In genomic region chr10:42523098-42523497, GRCh38 we compare ENCODE assay signal across 28 cellular contexts.
DNase-seq lines count a peak whose midpoint lies in the region; ATAC-seq, FAIRE-seq and TF ChIP-seq lines count a peak whose summit lies in the region.
"Had no signal": no experiment of that assay in that cellular context is flagged by ENCODE, and none has a peak within 500 bp of the region (broad histone marks: within the 10 kb centered on the region; RNA-seq: fewer than 3 reads in every experiment).

No MANE protein-coding gene starts in this region.

- BruUV-seq in HepG2 (replicated peaks; lab: Mats Ljungman, UMichigan) = no TSS peak
- no TSS peak for BruUV-seq in Calu3 (replicated peaks; lab: Mats Ljungman, UMichigan)

- peaks cover 61% of the 10 kb centered on the region for H3K36me3 Mint-ChIP-seq in endodermal cell (ENCODE audit: low read depth)
- H3K36me3 Mint-ChIP-seq in Calu3 (ENCODE audit: insufficient read depth, unreplicated experiment) = no peaks in the 10 kb centered on the region
- H3K36me3 Mint-ChIP-seq in CD8-positive, alpha-beta memory T cell = peaks cover 25 to 72% (median 62%) of the 10 kb centered on the region in 3 donors

- TF ChIP-seq EP300 in HepG2 (IDR thresholded peaks at IDR 0.05; ENCODE audit: low read depth in 2 of 2, low read length in 2 of 2) (no peak), HepG2 (CRISPR knock-in tag; IDR thresholded peaks at IDR 0.05; ENCODE audit: borderline replicate concordance) (no peak)

- DNase-seq in HepG2 (ENCODE audit: low spot score) (no peak), right lobe of liver (no peak), adipocyte (ENCODE audit: low read depth) (no peak), endodermal cell (no peak), osteoblast (ENCODE audit: insufficient read length, low spot score, missing footprints) (peak; percentile 13), right atrium auricular region (ENCODE audit: low spot score) (no peak), Calu3 (no peak)
- no peak for DNase-seq in CD8-positive, alpha-beta memory T cell
- DNase-seq: 8988T; ACHN; BE2C; C1 segment of cervical spinal cord; Caco-2; CD4-positive, alpha-beta memory T cell; CD4-positive, CD25-positive, alpha-beta regulatory T cell; DMS 273 treated with DMSO at 0.1 percent for 48 hours; DMS153; DMS53; DMS79; DND-41; EL; GDM1 had no signal

- TF ChIP-seq CTCF in HepG2 (CRISPR knock-in tag; IDR thresholded peaks at IDR 0.05) = no peak
- TF ChIP-seq CTCF in right lobe of liver (IDR thresholded peaks at IDR 0.05) = no peak
- no peak for TF ChIP-seq CTCF in endodermal cell (conservative IDR thresholded peaks at IDR 0.05)
- TF ChIP-seq CTCF in osteoblast (IDR thresholded peaks at IDR 0.05; ENCODE audit: extremely low read depth, low read depth, low read length) = no peak
- TF ChIP-seq CTCF in right atrium auricular region (IDR thresholded peaks at IDR 0.05) = no peak
- no peak for TF ChIP-seq CTCF in Calu3 (IDR thresholded peaks at IDR 0.05; ENCODE audit: unreplicated experiment)

- in situ Hi-C loops in HepG2 (cut with HindIII; ENCODE audit: extremely low pct_ligation_motif_present, low pct_unique_long_range_greater_than_20kb) = no loop called here

- H3K27ac Mint-ChIP-seq in endodermal cell (no peak overlapping the region), Calu3 (ENCODE audit: unreplicated experiment) (no peak overlapping the region)
- H3K27ac Mint-ChIP-seq in CD8-positive, alpha-beta memory T cell = no peak overlapping the region
- H3K27ac Mint-ChIP-seq: CD14-positive monocyte; CD4-positive, alpha-beta memory T cell; CD4-positive, CD25-positive, alpha-beta regulatory T cell had no signal

- H3K4me2 ChIP-seq in HepG2 (ENCODE audit: low read depth, low read length) = no peak overlapping the region
- no peak overlapping the region for H3K4me2 ChIP-seq in osteoblast (ENCODE audit: insufficient read depth, low read length)
- H3K4me2 ChIP-seq: BLaER1 had no signal

- H3K79me2 ChIP-seq in HepG2 (ENCODE audit: insufficient read depth, low read length) = no peaks in the 10 kb centered on the region
- H3K79me2 ChIP-seq in osteoblast (ENCODE audit: insufficient read depth, low read length) = no peaks in the 10 kb centered on the region

- H3K4me3 Mint-ChIP-seq in endodermal cell (no peak overlapping the region), Calu3 (ENCODE audit: low read depth, unreplicated experiment) (no peak overlapping the region)
- H3K4me3 Mint-ChIP-seq in CD8-positive, alpha-beta memory T cell = no peak overlapping the region
- H3K4me3 Mint-ChIP-seq: CD14-positive monocyte; CD4-positive, alpha-beta memory T cell had no signal

- no peak overlapping the region for H3K4me3 ChIP-seq in HepG2 (replicated peaks in 1 of 3; ENCODE audit: insufficient read depth in 1 of 3, low read depth in 2 of 3, low read length in 3 of 3)
- no peak overlapping the region for H3K4me3 ChIP-seq in right lobe of liver
- peak overlapping the region; percentile 43 for H3K4me3 ChIP-seq in adipocyte (ENCODE audit: low read length)
- H3K4me3 ChIP-seq in endodermal cell (ENCODE audit: low read length) = peak overlapping the region; percentile 56
- H3K4me3 ChIP-seq in osteoblast (ENCODE audit: insufficient read depth, low read length) = no peak overlapping the region
- H3K4me3 ChIP-seq in right atrium auricular region = no peak overlapping the region
- no peak overlapping the region for H3K4me3 ChIP-seq in CD8-positive, alpha-beta memory T cell (ENCODE audit: low read length)
- H3K4me3 ChIP-seq: GM12878 had no signal

- H3K36me3 ChIP-seq in HepG2 (replicated peaks in 1 of 2; ENCODE audit: control insufficient read depth in 1 of 2, insufficient read depth in 2 of 2, low read length in 2 of 2) = peaks cover 6 to 39% of the 10 kb centered on the region in 2 experiments; a peak in 4 of 5 replicates
- peaks cover 0 to 25% (median 0%) of the 10 kb centered on the region in 4 donors for H3K36me3 ChIP-seq in right lobe of liver
- peaks cover 57% of the 10 kb centered on the region for H3K36me3 ChIP-seq in adipocyte (ENCODE audit: control insufficient read depth, insufficient read depth, low read length, severe bottlenecking)
- H3K36me3 ChIP-seq in endodermal cell (ENCODE audit: control insufficient read depth, insufficient read depth, low read length) = peaks cover 42% of the 10 kb centered on the region
- H3K36me3 ChIP-seq in osteoblast (ENCODE audit: insufficient read depth, low read length) = peaks cover 19% of the 10 kb centered on the region
- H3K36me3 ChIP-seq in right atrium auricular region = peaks cover 59% of the 10 kb centered on the region
- peaks cover 26% of the 10 kb centered on the region for H3K36me3 ChIP-seq in CD8-positive, alpha-beta memory T cell (ENCODE audit: insufficient read depth, low read length)

- H3K9ac ChIP-seq in HepG2 (ENCODE audit: insufficient read depth, low read depth, low read length) (no peak overlapping the region), adipocyte (ENCODE audit: low read length) (no peak overlapping the region), endodermal cell (ENCODE audit: extremely low read depth, low read length, poor library complexity, severe bottlenecking) (no peak overlapping the region)
- H3K9ac ChIP-seq: BLaER1 had no signal

- no peaks in the 10 kb centered on the region for H4K20me1 ChIP-seq in HepG2 (ENCODE audit: insufficient read depth, low read length)
- no peaks in the 10 kb centered on the region for H4K20me1 ChIP-seq in osteoblast (ENCODE audit: insufficient read depth, low read length)
- H4K20me1 ChIP-seq: BLaER1 had no signal

- H3K9me3 Mint-ChIP-seq in endodermal cell (peaks cover 77% of the 10 kb centered on the region), Calu3 (ENCODE audit: low read depth, unreplicated experiment) (peaks cover 20% of the 10 kb centered on the region)
- peaks cover 41 to 79% (median 78%) of the 10 kb centered on the region in 5 donors for H3K9me3 Mint-ChIP-seq in CD8-positive, alpha-beta memory T cell

- H3K27me3 ChIP-seq in HepG2 (ENCODE audit: control insufficient read depth in 1 of 2, insufficient read depth in 2 of 2, low read length in 2 of 2) (no peaks in the 10 kb centered on the region), right lobe of liver (no peaks in the 10 kb centered on the region), adipocyte (replicated peaks; ENCODE audit: control insufficient read depth, insufficient read depth, low read length) (no peaks in the 10 kb centered on the region), endodermal cell (ENCODE audit: control insufficient read depth, insufficient read depth, low read length, poor library complexity, severe bottlenecking) (no peaks in the 10 kb centered on the region), osteoblast (ENCODE audit: insufficient read depth, low read length) (no peaks in the 10 kb centered on the region), right atrium auricular region (no peaks in the 10 kb centered on the region)
- no peaks in the 10 kb centered on the region for H3K27me3 ChIP-seq in CD8-positive, alpha-beta memory T cell (ENCODE audit: insufficient read depth, low read length, poor library complexity, severe bottlenecking)
- H3K27me3 ChIP-seq: BE2C, BLaER1 had no signal

- H3K27ac ChIP-seq in HepG2 (ENCODE audit: extremely low read length, insufficient read depth, low read length) = no peak overlapping the region
- H3K27ac ChIP-seq in right lobe of liver = no peak overlapping the region
- no peak overlapping the region for H3K27ac ChIP-seq in endodermal cell (ENCODE audit: low read depth, low read length)
- no peak overlapping the region for H3K27ac ChIP-seq in osteoblast (ENCODE audit: low read depth, low read length)
- H3K27ac ChIP-seq in right atrium auricular region = no peak overlapping the region
- no peak overlapping the region for H3K27ac ChIP-seq in CD8-positive, alpha-beta memory T cell (ENCODE audit: low read depth, low read length)
- H3K27ac ChIP-seq: BLaER1 had no signal

- 93% methylated on average over 2 of the region's 2 CpGs for WGBS in HepG2 (ENCODE audit: low lambda C conversion rate)
- WGBS in right lobe of liver (ENCODE audit: insufficient coverage, low coverage, low lambda C conversion rate, missing lambda C conversion rate) = 100% methylated on average over 2 of the region's 2 CpGs
- WGBS in endodermal cell (ENCODE audit: insufficient coverage in 1 of 2, insufficient read length in 1 of 2), 2 experiments = 88% methylated on average over 2 of the region's 2 CpGs; no CpG with 5 or more reads in 1 of the 2 experiments

- POLR2A ChIA-PET in HepG2 (lab: Yijun Ruan, JAX) = no interaction called here
- POLR2A ChIA-PET in CD8-positive, alpha-beta memory T cell (lab: Charles Lee) = no interaction called here

- no peak for FAIRE-seq in HepG2 (lab: Jason Lieb, UNC)
- FAIRE-seq: A204.1, GM12892, GM18507 had no signal

- TF ChIP-seq POLR2A in HepG2 (IDR thresholded peaks at IDR 0.05; ENCODE audit: insufficient read depth in 1 of 2, low read depth in 2 of 2, low read length in 2 of 2) (no peak), right lobe of liver (IDR thresholded peaks at IDR 0.05) (no peak)

- peaks cover 12% of the 10 kb centered on the region; the same call in 1 of the 2 replicates for H3K9me3 ChIP-seq in HepG2 (ENCODE audit: low read length)
- peaks cover 3 to 41% (median 23%) of the 10 kb centered on the region in 4 donors for H3K9me3 ChIP-seq in right lobe of liver
- peaks cover 76% of the 10 kb centered on the region for H3K9me3 ChIP-seq in adipocyte (ENCODE audit: control insufficient read depth, low read length)
- H3K9me3 ChIP-seq in endodermal cell (ENCODE audit: control insufficient read depth, low read length) = peaks cover 73% of the 10 kb centered on the region
- peaks cover 20% of the 10 kb centered on the region for H3K9me3 ChIP-seq in osteoblast (ENCODE audit: low read depth, low read length)
- peaks cover 35 to 84% of the 10 kb centered on the region in 2 donors for H3K9me3 ChIP-seq in right atrium auricular region
- H3K9me3 ChIP-seq in CD8-positive, alpha-beta memory T cell (ENCODE audit: low read length) = peaks cover 44% of the 10 kb centered on the region
- H3K9me3 ChIP-seq: BE2C had no signal

- CTCF ChIA-PET in HepG2 (lab: Yijun Ruan, JAX; ENCODE audit: low intra/inter-chr PET ratio, low total read pairs) = no interaction called here
- CTCF ChIA-PET in Calu3 (lab: Charles Lee) = no interaction called here
- CTCF ChIA-PET in CD8-positive, alpha-beta memory T cell (lab: Charles Lee) = no interaction called here

- intact Hi-C loops in HepG2 (cut with micrococcal nuclease; ENCODE audit: unreplicated experiment) = no loop called here
- intact Hi-C loops in right lobe of liver (cut with DNase I) = no loop called here
- intact Hi-C loops in Calu3 (cut with micrococcal nuclease; ENCODE audit: unreplicated experiment) = no loop called here

- H3K4me1 ChIP-seq in HepG2 (ENCODE audit: insufficient read depth, low read length) (no peaks in the 10 kb centered on the region), right lobe of liver (no peaks in the 10 kb centered on the region), adipocyte (ENCODE audit: control insufficient read depth, insufficient read depth, low read length) (no peaks in the 10 kb centered on the region), endodermal cell (ENCODE audit: control insufficient read depth, insufficient read depth, low read length) (no peaks in the 10 kb centered on the region), osteoblast (ENCODE audit: insufficient read depth, low read length) (no peaks in the 10 kb centered on the region), right atrium auricular region (no peaks in the 10 kb centered on the region)
- no peaks in the 10 kb centered on the region for H3K4me1 ChIP-seq in CD8-positive, alpha-beta memory T cell (ENCODE audit: insufficient read depth, low read length)
- H3K4me1 ChIP-seq: BE2C, BLaER1, Caco-2 had no signal

- H3K27me3 Mint-ChIP-seq in endodermal cell (ENCODE audit: insufficient read depth) (no peaks in the 10 kb centered on the region), Calu3 (ENCODE audit: unreplicated experiment) (no peaks in the 10 kb centered on the region)
- H3K27me3 Mint-ChIP-seq in CD8-positive, alpha-beta memory T cell = no peaks in the 10 kb centered on the region
- H3K27me3 Mint-ChIP-seq: CD4-positive, alpha-beta memory T cell; CD4-positive, CD25-positive, alpha-beta regulatory T cell had no signal

- H2AFZ ChIP-seq in HepG2 (ENCODE audit: low read length) (no peak overlapping the region), osteoblast (ENCODE audit: low read length) (no peak overlapping the region)

- no peaks in the 10 kb centered on the region for H3K4me1 Mint-ChIP-seq in endodermal cell
- no peaks in the 10 kb centered on the region for H3K4me1 Mint-ChIP-seq in Calu3 (ENCODE audit: low read depth, unreplicated experiment)
- H3K4me1 Mint-ChIP-seq in CD8-positive, alpha-beta memory T cell = no peaks in the 10 kb centered on the region
- H3K4me1 Mint-ChIP-seq: CD14-positive monocyte; CD4-positive, alpha-beta memory T cell; CD4-positive, CD25-positive, alpha-beta regulatory T cell had no signal

- ATAC-seq in HepG2 (no peak), right lobe of liver (no peak)
- ATAC-seq: GM12878 had no signal

- TF ChIP-seq RAD21 in HepG2 (CRISPR knock-in tag; IDR thresholded peaks at IDR 0.05) = no peak

Comparison
In these comparisons a context has a peak if more than half of its experiments do, and no peak if none do; other contexts are left out.
1. H3K4me3 ChIP-seq: peak in adipocyte (single experiment) and endodermal cell (single experiment); none in HepG2 (0 of 3), right lobe of liver (0 of 3), osteoblast (single experiment), right atrium auricular region (0 of 2) and CD8-positive, alpha-beta memory T cell (single experiment).